In genomic region chr15:65049418-65049840, GRCh38 we compare ENCODE assay signal across 8 cellular contexts. TPM values are rescaled to one million over a fixed set of nuclear protein-coding genes. Genes with fewer than 3 reads are reported as not detected.
A peak's percentile ranks its signal among the peaks of the same experiment; 100 is the strongest.
DNase-seq lines count a peak whose midpoint lies in the region; ATAC-seq and TF ChIP-seq lines count a peak whose summit lies in the region.

No MANE protein-coding gene starts in this region.

- WGBS in heart left ventricle, 4 donors = 0 to 3% (median 1%) methylated on average over 17 to 19 of the region's 19 CpGs
- 0 to 19% methylated on average over 3 to 19 of the region's 19 CpGs for WGBS in transverse colon (ENCODE audit: low coverage in 1 of 2), 2 donors

- intact Hi-C loops in heart left ventricle (cut with DNase I) = loop anchor here in 1 of 10 donors (10.0 kb wide), 1 partner anchor 225 kb away; no protein-coding TSS in a partner anchor
- intact Hi-C loops in posterior cingulate gyrus (cut with DNase I) = no loop called here
- intact Hi-C loops in transverse colon (cut with DNase I; ENCODE audit: low total_unique reads) = no loop called here

- peak; percentile 87 to 96 (median 92) for ATAC-seq in heart left ventricle

- no peak for TF ChIP-seq EP300 in transverse colon (IDR thresholded peaks at IDR 0.05; ENCODE audit: low read depth)

- H3K9me3 Mint-ChIP-seq in HFFc6 = no peaks in the 10 kb centered on the region

- TF ChIP-seq CTCF in HFFc6 (IDR thresholded peaks at IDR 0.05) (no peak), heart left ventricle (IDR thresholded peaks at IDR 0.05) (no peak), transverse colon (IDR thresholded peaks at IDR 0.05) (no peak)

- peak overlapping the region; percentile 85 for H3K27ac Mint-ChIP-seq in HFFc6

- H3K4me1 ChIP-seq in ES-I3 (ENCODE audit: insufficient read depth, low read length) (peaks cover 3% of the 10 kb centered on the region; the same call in 1 of the 2 replicates), adipocyte (ENCODE audit: control insufficient read depth, insufficient read depth, low read length) (peaks cover 5% of the 10 kb centered on the region), heart left ventricle (peaks cover 0 to 29% (median 11%) of the 10 kb centered on the region in 12 donors), transverse colon (peaks cover 6 to 34% (median 24%) of the 10 kb centered on the region in 4 donors)

- in situ Hi-C loops in transverse colon (cut with MboI; ENCODE audit: low pct_ligation_motif_present in 1 of 4, low pct_unique_long_range_greater_than_20kb in 1 of 4, low sequenced_read_pairs in 3 of 4) = loop anchor here in 3 of 4 donors (25.0 kb wide), 1 partner anchor 238 kb away; the partner anchor contains the start of genes PARP16 (in 3 of the 3) and RNU5A-1 (in 3 of the 3)

- peak overlapping the region; percentile 86 for H3K4me3 Mint-ChIP-seq in HFFc6

- no peaks in the 10 kb centered on the region for H3K9me3 ChIP-seq in ES-I3 (ENCODE audit: control insufficient read depth, insufficient read depth, low read length)
- no peaks in the 10 kb centered on the region for H3K9me3 ChIP-seq in adipocyte (ENCODE audit: control insufficient read depth, low read length)
- H3K9me3 ChIP-seq in heart left ventricle = no peaks in the 10 kb centered on the region
- no peaks in the 10 kb centered on the region for H3K9me3 ChIP-seq in transverse colon

- H3K36me3 ChIP-seq in ES-I3 (ENCODE audit: insufficient read depth, low read length) (no peaks in the 10 kb centered on the region), adipocyte (ENCODE audit: control insufficient read depth, insufficient read depth, low read length, severe bottlenecking) (no peaks in the 10 kb centered on the region), heart left ventricle (peaks cover 0 to 3% (median 0%) of the 10 kb centered on the region in 9 donors), transverse colon (no peaks in the 10 kb centered on the region)

- H3K36me3 Mint-ChIP-seq in HFFc6 (ENCODE audit: low read depth) = no peaks in the 10 kb centered on the region

- H3K27me3 Mint-ChIP-seq in HFFc6 (ENCODE audit: insufficient read depth) = peaks cover 1% of the 10 kb centered on the region; the same call in 1 of the 2 replicates

- H3K27me3 ChIP-seq in adipocyte (replicated peaks; ENCODE audit: control insufficient read depth, insufficient read depth, low read length) (no peaks in the 10 kb centered on the region), heart left ventricle (no peaks in the 10 kb centered on the region), transverse colon (no peaks in the 10 kb centered on the region)

- H3K4me1 Mint-ChIP-seq in HFFc6 (ENCODE audit: low read depth) = peaks cover 33% of the 10 kb centered on the region

- DNase-seq in HFFc6 (peak; percentile 91), NCI-H128 (lab: John Stamatoyannopoulos, UW; ENCODE audit: unreplicated experiment) (peak; percentile 82), SW480 (ENCODE audit: low spot score) (peak; percentile 96), adipocyte (ENCODE audit: low read depth) (peak; percentile 97), heart left ventricle (peak; percentile 92 to 96 (median 94)), posterior cingulate gyrus (peak; percentile 80 to 99 (median 92)), transverse colon (peak; percentile 89)

- H3K27ac ChIP-seq in heart left ventricle = no peak overlapping the region
- peak overlapping the region in 1 of 4 donors; percentile 14 for H3K27ac ChIP-seq in transverse colon

- no peak for TF ChIP-seq POLR2A in heart left ventricle (IDR thresholded peaks at IDR 0.05)
- TF ChIP-seq POLR2A in transverse colon (IDR thresholded peaks at IDR 0.05) = no peak

- H3K9ac ChIP-seq in ES-I3 (ENCODE audit: low read depth, low read length) (peak overlapping the region; percentile 1; the same call in 1 of the 2 replicates), adipocyte (ENCODE audit: low read length) (no peak overlapping the region)

- H3K4me3 ChIP-seq in adipocyte (ENCODE audit: low read length) (peak overlapping the region; percentile 72), heart left ventricle (peak overlapping the region in 11 of 12 donors; percentile 1 to 52 (median 41)), transverse colon (peak overlapping the region in 2 of 4 donors; percentile 16 to 41)

RNA-seq across cellular contexts. Expression of gene SLC51B, which starts 4.2 kb away (rescaled TPM):
- not detected for total RNA-seq in HFFc6 (2021; fragmentation: NEBNext Ultra II Directional; extraction: Animal tissue kit (Norgen Biotek cat#: 25700))
- not detected for total RNA-seq in heart left ventricle
- polyA plus RNA-seq in heart left ventricle = under 1 TPM in 1 of 2 donors, not detected in 1; 0.08 TPM
- total RNA-seq in transverse colon = 100 to 1,000 TPM in 2 of 4 donors, 10 to 100 TPM in 1, 1 to 10 TPM in 1; 3.4 to 150 (median 121) TPM

RNA-seq across cellular contexts. Expression of gene RASL12, which starts 18.4 kb away (rescaled TPM):
- not detected for total RNA-seq in HFFc6 (2021; fragmentation: NEBNext Ultra II Directional; extraction: Animal tissue kit (Norgen Biotek cat#: 25700))
- total RNA-seq in heart left ventricle (10 to 100 TPM in 7 of 9 donors, 1 to 10 TPM in 2; 8.3 to 35.0 (median 12.2) TPM), transverse colon (10 to 100 TPM; 13.9 to 46.8 (median 16.4) TPM)
- 10 to 100 TPM; 13.3 to 13.7 TPM for polyA plus RNA-seq in heart left ventricle

RNA-seq across cellular contexts. Expression of gene MTFMT, which starts 20.0 kb away (rescaled TPM):
- 10 to 100 TPM; 15.5 to 18.3 (median 16.9) TPM for total RNA-seq in HFFc6 (2021; fragmentation: NEBNext Ultra II Directional; extraction: Animal tissue kit (Norgen Biotek cat#: 25700))
- 10 to 100 TPM; 14.3 to 41.0 (median 20.5) TPM for total RNA-seq in heart left ventricle
- 10 to 100 TPM in 1 of 2 donors, 1 to 10 TPM in 1; 6.0 to 14.4 TPM for polyA plus RNA-seq in heart left ventricle
- total RNA-seq in transverse colon = 10 to 100 TPM in 3 of 4 donors, 1 to 10 TPM in 1; 9.8 to 40.5 (median 31.0) TPM

RNA-seq across cellular contexts. Expression of gene KBTBD13, which starts 27.1 kb away (rescaled TPM):
- total RNA-seq in HFFc6 (2021; fragmentation: NEBNext Ultra II Directional; extraction: Animal tissue kit (Norgen Biotek cat#: 25700)) = not detected
- total RNA-seq in heart left ventricle = 10 to 100 TPM in 1 of 9 donors, 1 to 10 TPM in 8; 3.2 to 11.8 (median 4.2) TPM
- 1 to 10 TPM in 1 of 2 donors, under 1 TPM in 1; 0.78 to 9.0 TPM for polyA plus RNA-seq in heart left ventricle
- not detected for total RNA-seq in transverse colon

RNA-seq across cellular contexts. Expression of gene SPG21, which starts 59.7 kb away (rescaled TPM):
- total RNA-seq in HFFc6 (2021; fragmentation: NEBNext Ultra II Directional; extraction: Animal tissue kit (Norgen Biotek cat#: 25700)) = 10 to 100 TPM; 66.4 to 91.3 (median 78.3) TPM
- total RNA-seq in heart left ventricle = 10 to 100 TPM; 38.2 to 63.6 (median 48.7) TPM
- polyA plus RNA-seq in heart left ventricle = 10 to 100 TPM; 34.9 to 70.3 TPM
- 10 to 100 TPM; 27.7 to 67.2 (median 53.0) TPM for total RNA-seq in transverse colon

Comparison
In these comparisons a context has a peak if more than half of its experiments do, and no peak if none do; other contexts are left out.
1. RNA of gene SLC51B, which starts 4.2 kb away (total RNA-seq): 3.4 to 150 TPM in transverse colon; not detected in HFFc6 and not detected in heart left ventricle; every median in the first group is over 4 times any median in the second.
2. RNA of gene RASL12, which starts 18.4 kb away (total RNA-seq): 13.9 to 46.8 TPM in transverse colon and 8.3 to 35.0 TPM in heart left ventricle; not detected in HFFc6; every median in the first group is over 4 times any median in the second.
3. Peak in every context shown above with its lines, with median percentiles within 50 percentile points of each other: DNase-seq.